Comparison of ENCODE assay signal across 13 cellular contexts in the genomic region with DNA sequence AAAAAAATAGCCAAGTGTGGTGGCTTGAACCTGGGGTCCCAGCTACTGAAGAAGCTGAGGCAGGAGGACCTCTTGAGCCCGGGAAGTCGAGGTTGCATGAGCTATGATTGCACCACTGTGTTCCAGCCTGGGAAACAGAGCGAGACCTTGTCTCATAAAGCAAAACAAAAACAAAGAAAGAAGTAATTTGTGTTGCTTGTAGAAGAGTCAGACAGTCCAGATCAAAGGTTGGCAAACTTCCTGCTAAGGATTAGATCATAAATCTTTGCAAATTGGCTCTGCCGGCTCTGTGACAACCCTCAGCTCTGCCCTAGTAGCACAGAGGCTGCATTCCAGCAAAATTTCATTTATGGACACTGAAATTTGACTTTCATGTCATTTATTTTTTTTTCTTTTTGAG. TPM values are rescaled to one million over a fixed set of nuclear protein-coding genes. Genes with fewer than 3 reads are reported as not detected.
DNase-seq lines count a peak whose midpoint lies in the region; ATAC-seq lines count a peak whose summit lies in the region.
"Had no signal": no experiment of that assay in that cellular context is flagged by ENCODE, and none has a peak within 500 bp of the region (broad histone marks: within the 10 kb centered on the region; RNA-seq: fewer than 3 reads in every experiment).

No MANE protein-coding gene starts in this region.

- DNase-seq in Ammon's horn (ENCODE audit: low spot score), result peak; percentile 66
- DNase-seq in NCI-H69 (lab: John Stamatoyannopoulos, UW), result peak; percentile 38
- DNase-seq in dermis blood vessel endothelial cell, result peak; percentile 49
- peak; percentile 58 for DNase-seq in mesenchymal stem cell
- DNase-seq in NCI-H2107 (lab: John Stamatoyannopoulos, UW), result no peak
- no peak for DNase-seq in stimulated activated CD4-positive, alpha-beta T cell treated with anti-CD3 and anti-CD28 coated beads, Interleukin-4, amount 100 ng/mL, for 1 hour
- DNase-seq: activated CD4-positive, alpha-beta memory T cell treated with anti-CD3 and anti-CD28 coated beads, Interleukin-2, amount 10 ng/mL, durations not matched to agents 7 days and 5 days; effector memory CD8-positive, alpha-beta T cell; NCI-H2227 treated with DMSO at 0.1 percent for 48 hours; stimulated activated CD4-positive, alpha-beta T cell treated with anti-CD3 and anti-CD28 coated beads, Interleukin-4, amount 100 ng/mL, for 24 hours had no signal

- peaks cover 62 to 74% of the 10 kb centered on the region in 2 experiments for H3K36me3 ChIP-seq in mesenchymal stem cell (ENCODE audit: control insufficient read depth in 1 of 2, insufficient read depth in 2 of 2, low read depth in 1 of 2, low read length in 2 of 2)

- H3K14ac ChIP-seq in mesenchymal stem cell (ENCODE audit: low read length in 2 of 2), result no peak overlapping the region

- no peak overlapping the region for H4K8ac ChIP-seq in mesenchymal stem cell (ENCODE audit: low read length)

- H3K9ac ChIP-seq in mesenchymal stem cell (ENCODE audit: low read length), result no peak overlapping the region
- H3K9ac ChIP-seq: KMS-11 had no signal

- no peak overlapping the region for H3K4ac ChIP-seq in mesenchymal stem cell (ENCODE audit: low read depth in 1 of 2, low read length in 2 of 2)

- H3K27me3 ChIP-seq in mesenchymal stem cell (ENCODE audit: control insufficient read depth in 1 of 2, insufficient read depth in 1 of 2, low read length in 2 of 2), result no peaks in the 10 kb centered on the region

- H4K91ac ChIP-seq in mesenchymal stem cell (ENCODE audit: low read length), result no peak overlapping the region

- no peak overlapping the region for H3K4me2 ChIP-seq in mesenchymal stem cell (ENCODE audit: low read length, poor library complexity, severe bottlenecking)
- H3K4me2 ChIP-seq: KMS-11 had no signal

- ATAC-seq in GM21528 (IDR thresholded peaks at IDR 0.05; ENCODE audit: low FRiP score, unreplicated experiment) (no peak), HG03460 (IDR thresholded peaks at IDR 0.05; ENCODE audit: unreplicated experiment) (no peak)
- ATAC-seq: effector memory CD8-positive, alpha-beta T cell had no signal

- no peak overlapping the region for H2AFZ ChIP-seq in mesenchymal stem cell (ENCODE audit: low read depth, low read length)

- no peak overlapping the region for H3K18ac ChIP-seq in mesenchymal stem cell (ENCODE audit: low read depth in 1 of 2, low read length in 2 of 2)

- H3K79me1 ChIP-seq in mesenchymal stem cell (replicated peaks; ENCODE audit: low read length, poor library complexity, severe bottlenecking), result no peaks in the 10 kb centered on the region

- H2BK5ac ChIP-seq in mesenchymal stem cell (ENCODE audit: low read depth, low read length, poor library complexity, severe bottlenecking), result no peak overlapping the region

- no peak overlapping the region for H2BK120ac ChIP-seq in mesenchymal stem cell (ENCODE audit: low read depth, low read length)

- H3K4me3 ChIP-seq in mesenchymal stem cell (ENCODE audit: insufficient read depth in 1 of 2, low read depth in 1 of 2, low read length in 2 of 2), result no peak overlapping the region

- H3K23ac ChIP-seq in mesenchymal stem cell (ENCODE audit: low read length in 2 of 2), result no peak overlapping the region

- H3K4me1 ChIP-seq in mesenchymal stem cell (ENCODE audit: control insufficient read depth, insufficient read depth, low read depth, low read length), result peaks cover 5% of the 10 kb centered on the region

- H3K9me3 ChIP-seq in mesenchymal stem cell (ENCODE audit: control insufficient read depth, low read length), result no peaks in the 10 kb centered on the region

- no peak overlapping the region for H2BK12ac ChIP-seq in mesenchymal stem cell (ENCODE audit: low read length in 2 of 2)

- no peak overlapping the region for H2AK5ac ChIP-seq in mesenchymal stem cell (ENCODE audit: low read length, severe bottlenecking)

- no peak overlapping the region for H3K27ac ChIP-seq in mesenchymal stem cell (ENCODE audit: low read length, poor library complexity, severe bottlenecking)
- H3K27ac ChIP-seq: KMS-11 had no signal

- WGBS in mesenchymal stem cell, result 13% methylated on average over 4 of the region's 4 CpGs

- no peak overlapping the region for H2BK15ac ChIP-seq in mesenchymal stem cell (ENCODE audit: low read depth, poor library complexity, severe bottlenecking)

RNA-seq across cellular contexts. Expression of a gene that starts 19.0 kb away (rescaled TPM):
- total RNA-seq in dermis blood vessel endothelial cell, result 61.1 and 95.3 TPM in 2 replicates
- polyA plus RNA-seq in mesenchymal stem cell (2013, experiment 1 of 2), result 32.9 TPM
- 32.5 TPM for polyA plus RNA-seq in mesenchymal stem cell (2013, experiment 2 of 2)

RNA-seq across cellular contexts. Expression of a gene that starts 26.7 kb away (rescaled TPM):
- total RNA-seq in dermis blood vessel endothelial cell, result 242 and 359 TPM in 2 replicates
- polyA plus RNA-seq in mesenchymal stem cell (2013, experiment 1 of 2), result 269 TPM
- polyA plus RNA-seq in mesenchymal stem cell (2013, experiment 2 of 2), result 276 TPM

RNA-seq across cellular contexts. Expression of a gene that starts 35.0 kb away (rescaled TPM):
- 87.1 and 117 TPM in 2 replicates for total RNA-seq in dermis blood vessel endothelial cell
- polyA plus RNA-seq in mesenchymal stem cell (2013, experiment 1 of 2), result 27.9 TPM
- 27.6 TPM for polyA plus RNA-seq in mesenchymal stem cell (2013, experiment 2 of 2)

RNA-seq across cellular contexts. Expression of a gene that starts 58.1 kb away (rescaled TPM):
- total RNA-seq in dermis blood vessel endothelial cell, result 39.2 and 45.4 TPM in 2 replicates
- polyA plus RNA-seq in mesenchymal stem cell (2013, experiment 1 of 2), result 13.4 TPM
- polyA plus RNA-seq in mesenchymal stem cell (2013, experiment 2 of 2), result 14.0 TPM

Comparison
In these comparisons a context has a peak if more than half of its experiments do, and no peak if none do; other contexts are left out.
1. DNase-seq: peak in Ammon's horn (single experiment), NCI-H69 (single experiment), dermis blood vessel endothelial cell (single experiment) and mesenchymal stem cell (single experiment); none in NCI-H2107 (single experiment) and stimulated activated CD4-positive, alpha-beta T cell treated with anti-CD3 and anti-CD28 coated beads, Interleukin-4, amount 100 ng/mL, for 1 hour (single experiment).